In genomic region chr4:118798658-118799057, GRCh38 we compare ENCODE assay signal across 19 cellular contexts. TPM values are rescaled to one million over a fixed set of nuclear protein-coding genes. Genes with fewer than 3 reads are reported as not detected.
DNase-seq lines count a peak whose midpoint lies in the region; ATAC-seq, FAIRE-seq and TF ChIP-seq lines count a peak whose summit lies in the region.
"Had no signal": no experiment of that assay in that cellular context is flagged by ENCODE, and none has a peak within 500 bp of the region (broad histone marks: within the 10 kb centered on the region; RNA-seq: fewer than 3 reads in every experiment).

No MANE protein-coding gene starts in this region.

- 0 out of 3 replicates have a peak, but pooled peaks have one; percentile 15 for TF ChIP-seq CTCF in GM12872 (IDR thresholded peaks at IDR 0.05; ENCODE audit: insufficient read depth, low read depth, low read length)
- no peak; the same call in 1 of the 2 replicates for TF ChIP-seq CTCF in SK-N-SH (IDR thresholded peaks at IDR 0.05)
- peak in 2 of 3 experiments; percentile 16 to 49; a peak in 2 of 4 replicates for TF ChIP-seq CTCF in H1 (IDR thresholded peaks at IDR 0.05; ENCODE audit: control extremely low read depth in 1 of 3, insufficient read depth in 1 of 3, low read depth in 1 of 3, low read length in 3 of 3)
- peak; percentile 18 for TF ChIP-seq CTCF in osteoblast (IDR thresholded peaks at IDR 0.05; ENCODE audit: extremely low read depth, low read depth, low read length)
- no peak for TF ChIP-seq CTCF in foreskin fibroblast (IDR thresholded peaks at IDR 0.05; ENCODE audit: low read depth, low read length)

- POLR2A ChIA-PET in SK-N-SH (lab: Yijun Ruan, JAX) = no interaction called here
- POLR2A ChIA-PET in H1 (lab: Charles Lee; ENCODE audit: partially characterized antibody) = interaction anchor here (1.3 kb wide), 1 partner anchor 38 kb away, joined by 3 read pairs; no protein-coding TSS in a partner anchor

- DNase-seq in SK-N-SH (peak; percentile 27), H1 (ENCODE audit: low read depth in 1 of 2, low spot score in 2 of 2) (peak in 1 of 2 experiments; percentile 61), osteoblast (ENCODE audit: insufficient read length, low spot score, missing footprints) (no peak), NCI-H1105 (lab: John Stamatoyannopoulos, UW) (no peak), foreskin fibroblast (no peak), C1 segment of cervical spinal cord (lab: John Stamatoyannopoulos, UW) (no peak)
- DNase-seq: activated CD4-positive, alpha-beta memory T cell treated with anti-CD3 and anti-CD28 coated beads, Interleukin-2, amount 10 ng/mL, durations not matched to agents 7 days and 5 days; activated T-cell treated with anti-CD3 and anti-CD28 coated beads, Interleukin-2, amount 50 U/mL, for 4 hours; CD8-positive, alpha-beta memory T cell; effector CD8-positive, alpha-beta T cell; left cardiac atrium; NCI-H1092 treated with DMSO at 0.1 percent for 48 hours; NCI-H774; Peyer's patch; stimulated activated naive CD8-positive, alpha-beta T cell treated with anti-CD3 and anti-CD28 coated beads, Interleukin-15, Interleukin-2, amounts not matched to agents 100 U/mL and 50 U/mL, for 24 hours; upper lobe of left lung had no signal

- 93% methylated on average over 3 of the region's 3 CpGs for WGBS in SK-N-SH (ENCODE audit: low lambda C conversion rate)
- whole genome bisulfite sequencing in H1 (ENCODE audit: extremely low coverage in 1 of 2, insufficient coverage in 1 of 2, insufficient read length in 1 of 2, insufficient replicate concordance in 2 of 2, low coverage in 1 of 2, low lambda C conversion rate in 2 of 2, missing lambda C conversion rate in 1 of 2), 2 experiments = 91% methylated on average over 3 of the region's 3 CpGs; no CpG with 5 or more reads in 1 of the 2 experiments

- no peak overlapping the region for H4K8ac ChIP-seq in H1 (ENCODE audit: extremely low read depth, insufficient read depth, low read length)

- TF ChIP-seq POLR2A in H1 (IDR thresholded peaks at IDR 0.05; ENCODE audit: control extremely low read depth in 1 of 2, low read depth in 2 of 2, low read length in 2 of 2) = no peak

- no peak overlapping the region for H3K18ac ChIP-seq in H1 (ENCODE audit: extremely low read depth, low read length)

- peaks cover 11% of the 10 kb centered on the region for H3F3A ChIP-seq in SK-N-SH (replicated peaks; ENCODE audit: insufficient read depth)

- CTCF ChIA-PET in SK-N-SH (lab: Yijun Ruan, JAX) (no interaction called here), H1 (lab: Charles Lee; ENCODE audit: partially characterized antibody) (interaction anchor here (0.6 to 2.6 kb wide), 11 partner anchors 9 to 443 kb away, joined by 3 to 7 read pairs (median 4); partner anchors contain the start of gene SYNPO2)

- no peak overlapping the region for H3K56ac ChIP-seq in H1 (replicated peaks; ENCODE audit: insufficient read length, low read depth, low read length)

- H3K14ac ChIP-seq in H1 (ENCODE audit: insufficient read length) = no peak overlapping the region

- H3K36me3 ChIP-seq in SK-N-SH (replicated peaks in 1 of 2; ENCODE audit: control insufficient read depth in 1 of 2, insufficient read depth in 2 of 2, low read length in 1 of 2) = peaks cover 83 to 88% of the 10 kb centered on the region in 2 experiments
- H3K36me3 ChIP-seq in H1 (ENCODE audit: control insufficient read depth in 2 of 4, insufficient read depth in 4 of 4, low read length in 3 of 4) = peaks cover 12 to 59% (median 39%) of the 10 kb centered on the region in 4 experiments
- peaks cover 91% of the 10 kb centered on the region for H3K36me3 ChIP-seq in osteoblast (ENCODE audit: insufficient read depth, low read length)

- H4K91ac ChIP-seq in H1 (replicated peaks; ENCODE audit: insufficient read length, low read length) = no peak overlapping the region

- H3K79me1 ChIP-seq in H1 (ENCODE audit: low read depth, low read length) = no peaks in the 10 kb centered on the region

- no peak for ATAC-seq in HG03442 (IDR thresholded peaks at IDR 0.05; ENCODE audit: unreplicated experiment)
- ATAC-seq: activated T-cell treated with anti-CD3 and anti-CD28 coated beads, Interleukin-2, amount 50 U/mL, for 4 hours; left cardiac atrium; stimulated activated naive CD8-positive, alpha-beta T cell treated with anti-CD3 and anti-CD28 coated beads, Interleukin-15, Interleukin-2, amounts not matched to agents 100 U/mL and 50 U/mL, for 24 hours had no signal

- no peak overlapping the region for H2BK15ac ChIP-seq in H1 (ENCODE audit: low read length)

- FAIRE-seq in H1 (lab: Jason Lieb, UNC) = peak; percentile 39
- FAIRE-seq: TTC549 had no signal

- H3K4me2 ChIP-seq in SK-N-SH (no peak overlapping the region), H1 (ENCODE audit: insufficient read depth in 1 of 2, low read depth in 2 of 2, low read length in 2 of 2) (no peak overlapping the region), osteoblast (ENCODE audit: insufficient read depth, low read length) (no peak overlapping the region)

- H3K4ac ChIP-seq in H1 (replicated peaks; ENCODE audit: insufficient read length, low read depth, low read length) = no peak overlapping the region

- no peak overlapping the region for H2AK5ac ChIP-seq in H1 (ENCODE audit: low read depth, low read length)

- peaks cover 4% of the 10 kb centered on the region in 2 experiments; a peak in 3 of 4 replicates for H3K4me1 ChIP-seq in SK-N-SH (ENCODE audit: control insufficient read depth in 1 of 2, insufficient read depth in 2 of 2, low read depth in 1 of 2, low read length in 1 of 2)
- H3K4me1 ChIP-seq in H1 (replicated peaks in 1 of 4; ENCODE audit: control insufficient read depth in 3 of 4, insufficient read depth in 4 of 4, low read length in 3 of 4) = peaks cover 0 to 5% (median 1%) of the 10 kb centered on the region in 4 experiments; a peak in 3 of 7 replicates
- peaks cover 15% of the 10 kb centered on the region for H3K4me1 ChIP-seq in osteoblast (ENCODE audit: insufficient read depth, low read length)
- H3K4me1 ChIP-seq: Peyer's patch, upper lobe of left lung had no signal

- H4K5ac ChIP-seq in H1 (ENCODE audit: insufficient read length, low read depth, low read length) = no peak overlapping the region

- H4K20me1 ChIP-seq in SK-N-SH (ENCODE audit: insufficient read depth) (peaks cover 4% of the 10 kb centered on the region; the same call in 1 of the 2 replicates), H1 (replicated peaks in 1 of 2; ENCODE audit: control insufficient read depth in 1 of 2, insufficient read depth in 2 of 2, low read length in 2 of 2) (no peaks in the 10 kb centered on the region), osteoblast (ENCODE audit: insufficient read depth, low read length) (peaks cover 36% of the 10 kb centered on the region)

- TF ChIP-seq RAD21 in SK-N-SH (IDR thresholded peaks at IDR 0.05; ENCODE audit: low read length) = no peak
- TF ChIP-seq RAD21 in H1 (IDR thresholded peaks at IDR 0.05 in 1 of 2, conservative IDR thresholded peaks at IDR 0.05 in 1 of 2; ENCODE audit: low read depth in 2 of 2, low read length in 2 of 2) = peak in 1 of 2 experiments; percentile 20; a peak in 1 of 4 replicates

- no peak overlapping the region for H2BK12ac ChIP-seq in H1 (ENCODE audit: low read depth, low read length)

- no peak overlapping the region for H2BK120ac ChIP-seq in H1 (replicated peaks; ENCODE audit: low read depth, low read length)

- H3K9me3 ChIP-seq in SK-N-SH (no peaks in the 10 kb centered on the region), H1 (ENCODE audit: insufficient read depth in 2 of 2, low read depth in 1 of 2, low read length in 1 of 2) (no peaks in the 10 kb centered on the region), osteoblast (ENCODE audit: low read depth, low read length) (no peaks in the 10 kb centered on the region)
- H3K9me3 ChIP-seq: Peyer's patch, upper lobe of left lung had no signal

- H3K27me3 ChIP-seq in SK-N-SH (ENCODE audit: insufficient read depth) (no peaks in the 10 kb centered on the region), H1 (replicated peaks in 1 of 4; ENCODE audit: control insufficient read depth in 3 of 4, extremely low read depth in 1 of 4, insufficient read depth in 3 of 4, low read length in 3 of 4) (no peaks in the 10 kb centered on the region), osteoblast (ENCODE audit: insufficient read depth, low read length) (no peaks in the 10 kb centered on the region)
- H3K27me3 ChIP-seq: Peyer's patch, upper lobe of left lung had no signal

- no peak overlapping the region for H2AFZ ChIP-seq in SK-N-SH (ENCODE audit: low read depth)
- no peak overlapping the region for H2AFZ ChIP-seq in H1 (ENCODE audit: low read length)
- H2AFZ ChIP-seq in osteoblast (ENCODE audit: low read length) = no peak overlapping the region

- H2BK5ac ChIP-seq in H1 (ENCODE audit: low read depth, low read length) = no peak overlapping the region

- H3K23ac ChIP-seq in H1 (ENCODE audit: insufficient read length) = no peak overlapping the region

- peaks cover 74% of the 10 kb centered on the region for H3K79me2 ChIP-seq in SK-N-SH (ENCODE audit: insufficient read depth)
- H3K79me2 ChIP-seq in H1 (ENCODE audit: control insufficient read depth in 1 of 2, insufficient read depth in 2 of 2, low read length in 2 of 2) = no peaks in the 10 kb centered on the region
- H3K79me2 ChIP-seq in osteoblast (ENCODE audit: insufficient read depth, low read length) = peaks cover 76% of the 10 kb centered on the region

- H3K4me3 ChIP-seq in SK-N-SH (ENCODE audit: low read depth in 2 of 2, low read length in 1 of 2) = no peak overlapping the region
- no peak overlapping the region for H3K4me3 ChIP-seq in H1 (ENCODE audit: extremely low read depth in 1 of 4, insufficient read depth in 2 of 4, low read depth in 3 of 4, low read length in 4 of 4)
- H3K4me3 ChIP-seq in osteoblast (ENCODE audit: insufficient read depth, low read length) = no peak overlapping the region
- no peak overlapping the region for H3K4me3 ChIP-seq in foreskin fibroblast (ENCODE audit: low read depth in 1 of 2, low read length in 2 of 2)
- H3K4me3 ChIP-seq: Peyer's patch, upper lobe of left lung had no signal

- TF ChIP-seq EP300 in SK-N-SH (IDR thresholded peaks at IDR 0.05; ENCODE audit: borderline replicate concordance in 1 of 2, low read depth in 1 of 2, low read length in 1 of 2) (no peak), H1 (IDR thresholded peaks at IDR 0.05; ENCODE audit: borderline replicate concordance in 1 of 2, low read depth in 2 of 2, low read length in 2 of 2) (no peak)

- H3K23me2 ChIP-seq in H1 (ENCODE audit: low read depth, low read length) = no peaks in the 10 kb centered on the region

- H3K27ac ChIP-seq in SK-N-SH (ENCODE audit: low read depth in 2 of 2, low read length in 1 of 2) (0 out of 4 replicates have a peak overlapping the region, but pooled peaks of 1 of the 2 experiments have one; percentile 19), H1 (ENCODE audit: low read depth, low read length) (no peak overlapping the region), osteoblast (ENCODE audit: low read depth, low read length) (peak overlapping the region; percentile 70)
- H3K27ac ChIP-seq: Peyer's patch, upper lobe of left lung had no signal

- H3K9ac ChIP-seq in SK-N-SH = no peak overlapping the region
- H3K9ac ChIP-seq in H1 (replicated peaks in 1 of 4; ENCODE audit: extremely low read depth in 1 of 4, low read depth in 3 of 4, low read length in 3 of 4) = no peak overlapping the region

- H2BK20ac ChIP-seq in H1 (ENCODE audit: low read length) = no peak overlapping the region

- H3K9me2 ChIP-seq in SK-N-SH = no peaks in the 10 kb centered on the region

RNA-seq across cellular contexts. Expression of gene SEC24D, which starts 37.3 kb away (rescaled TPM):
- 30.4 and 32.2 TPM in 2 replicates for polyA plus RNA-seq in SK-N-SH (2012; rRNA removed)
- 44.4 and 51.4 TPM in 2 replicates for polyA plus RNA-seq in SK-N-SH (2012; cell fraction: cytosol; rRNA removed)
- 28.7 and 75.4 TPM in 2 replicates for polyA plus RNA-seq in SK-N-SH (2012; cell fraction: nucleus; rRNA removed)
- 84.6 and 91.6 TPM in 2 replicates for total RNA-seq in H1 (2021; fragmentation: NEBNext Ultra II Directional; extraction: Animal tissue kit (Norgen Biotek cat#: 25700))
- polyA plus RNA-seq in H1 (2011; rRNA removed) = 28.9 and 44.1 TPM in 2 replicates
- 29.6 TPM for polyA plus RNA-seq in H1 (2011; cell fraction: cytosol; rRNA removed)
- 70.9 TPM for polyA plus RNA-seq in H1 (2011; cell fraction: nucleus; rRNA removed)
- polyA plus RNA-seq in H1 (2012, experiment 1 of 2) = 31.0 to 48.1 TPM (median 40.1 TPM) in 4 replicates
- 6.9 TPM for polyA plus RNA-seq in H1 (2012, experiment 2 of 2)
- 44.2 TPM for polyA plus RNA-seq in H1 (2013, experiment 1 of 2)
- polyA plus RNA-seq in H1 (2013, experiment 2 of 2) = 41.6 TPM
- polyA minus RNA-seq in H1 (2011; rRNA and poly(A)+ RNA removed) = 59.7 and 69.9 TPM in 2 replicates
- polyA minus RNA-seq in H1 (2011; cell fraction: cytosol; rRNA and poly(A)+ RNA removed) = 31.6 TPM
- 85.7 TPM for polyA minus RNA-seq in H1 (2011; cell fraction: nucleus; rRNA and poly(A)+ RNA removed)
- total RNA-seq in osteoblast = 111 and 116 TPM in 2 replicates

Comparison
In these comparisons a context has a peak if more than half of its experiments do, and no peak if none do; other contexts are left out.
1. CTCF ChIP-seq: peak in GM12872 (single experiment), H1 (2 of 3) and osteoblast (single experiment); none in SK-N-SH (single experiment) and foreskin fibroblast (single experiment).